Comparison of ENCODE assay signal across 10 cellular contexts in genomic region chr7:92276486-92276885, GRCh38. TPM values are rescaled to one million over a fixed set of nuclear protein-coding genes. Genes with fewer than 3 reads are reported as not detected.
DNase-seq lines count a peak whose midpoint lies in the region; ATAC-seq lines count a peak whose summit lies in the region.
"Had no signal": no experiment of that assay in that cellular context is flagged by ENCODE, and none has a peak within 500 bp of the region (broad histone marks: within the 10 kb centered on the region; RNA-seq: fewer than 3 reads in every experiment).

No MANE protein-coding gene starts in this region.

- H3K36me3 Mint-ChIP-seq in activated naive CD8-positive, alpha-beta T cell treated with anti-CD3 and anti-CD28 coated beads, Interleukin-2, amount 50 U/mL, for 24 hours (ENCODE audit: low read depth): peaks cover 15% of the 10 kb centered on the region
- peaks cover 49% of the 10 kb centered on the region for H3K36me3 Mint-ChIP-seq in activated naive CD8-positive, alpha-beta T cell treated with anti-CD3 and anti-CD28 coated beads for 36 hours

- no peak overlapping the region for H3K4me3 Mint-ChIP-seq in activated naive CD8-positive, alpha-beta T cell treated with anti-CD3 and anti-CD28 coated beads, Interleukin-2, amount 50 U/mL, for 24 hours
- no peak overlapping the region for H3K4me3 Mint-ChIP-seq in activated naive CD8-positive, alpha-beta T cell treated with anti-CD3 and anti-CD28 coated beads for 36 hours

- no peaks in the 10 kb centered on the region for H3K27me3 Mint-ChIP-seq in activated naive CD8-positive, alpha-beta T cell treated with anti-CD3 and anti-CD28 coated beads, Interleukin-2, amount 50 U/mL, for 24 hours
- no peaks in the 10 kb centered on the region for H3K27me3 Mint-ChIP-seq in activated naive CD8-positive, alpha-beta T cell treated with anti-CD3 and anti-CD28 coated beads for 36 hours

- peaks cover 8% of the 10 kb centered on the region for H3K4me1 Mint-ChIP-seq in activated naive CD8-positive, alpha-beta T cell treated with anti-CD3 and anti-CD28 coated beads, Interleukin-2, amount 50 U/mL, for 24 hours
- peaks cover 11% of the 10 kb centered on the region for H3K4me1 Mint-ChIP-seq in activated naive CD8-positive, alpha-beta T cell treated with anti-CD3 and anti-CD28 coated beads for 36 hours

- no peaks in the 10 kb centered on the region for H3K9me3 Mint-ChIP-seq in activated naive CD8-positive, alpha-beta T cell treated with anti-CD3 and anti-CD28 coated beads, Interleukin-2, amount 50 U/mL, for 24 hours
- peaks cover 9% of the 10 kb centered on the region for H3K9me3 Mint-ChIP-seq in activated naive CD8-positive, alpha-beta T cell treated with anti-CD3 and anti-CD28 coated beads for 36 hours

- peak; percentile 4 for ATAC-seq in activated naive CD8-positive, alpha-beta T cell treated with anti-CD3 and anti-CD28 coated beads, Interleukin-2, amount 50 U/mL, for 24 hours
- ATAC-seq in HG02678 (IDR thresholded peaks at IDR 0.05; ENCODE audit: unreplicated experiment) (peak; percentile 93), HG03571 (IDR thresholded peaks at IDR 0.05; ENCODE audit: unreplicated experiment) (peak; percentile 88)
- ATAC-seq: left colon, Panc1 had no signal

- H3K27ac Mint-ChIP-seq in activated naive CD8-positive, alpha-beta T cell treated with anti-CD3 and anti-CD28 coated beads, Interleukin-2, amount 50 U/mL, for 24 hours: no peak overlapping the region
- H3K27ac Mint-ChIP-seq in activated naive CD8-positive, alpha-beta T cell treated with anti-CD3 and anti-CD28 coated beads for 36 hours: no peak overlapping the region

- DNase-seq in activated naive CD8-positive, alpha-beta T cell treated with anti-CD3 and anti-CD28 coated beads, Interleukin-2, amount 50 U/mL, for 24 hours: no peak
- no peak for DNase-seq in activated naive CD8-positive, alpha-beta T cell treated with anti-CD3 and anti-CD28 coated beads for 36 hours
- no peak for DNase-seq in activated naive CD4-positive, alpha-beta T cell (lab: John Stamatoyannopoulos, UW)
- no peak for DNase-seq in GOT3 (lab: John Stamatoyannopoulos, UW)
- DNase-seq in HuH-7.5 (ENCODE audit: low spot score): no peak
- DNase-seq in activated CD4-positive, alpha-beta T cell treated with anti-CD3 and anti-CD28 coated beads, Interleukin-2, amount 50 U/mL, for 4 hours: no peak
- DNase-seq: left colon had no signal

RNA-seq across cellular contexts. Expression of gene ANKIB1, which starts 30.7 kb away (rescaled TPM):
- 10 to 100 TPM; 38.6 to 40.6 TPM for total RNA-seq in activated naive CD8-positive, alpha-beta T cell treated with anti-CD3 and anti-CD28 coated beads for 36 hours

RNA-seq across cellular contexts. Expression of gene KRIT1, which starts 30.8 kb away (rescaled TPM):
- total RNA-seq in activated naive CD8-positive, alpha-beta T cell treated with anti-CD3 and anti-CD28 coated beads for 36 hours: 10 to 100 TPM; 30.1 to 31.9 TPM

Comparison
In these comparisons a context has a peak if more than half of its experiments do, and no peak if none do; other contexts are left out.
1. ATAC-seq: peak in every context shown above with its lines; median percentile 93 in HG02678; 88 in HG03571; 4 in activated naive CD8-positive, alpha-beta T cell treated with anti-CD3 and anti-CD28 coated beads, Interleukin-2, amount 50 U/mL, for 24 hours.